In genomic region chr2:204340511-204340910, GRCh38 we compare ENCODE assay signal across 16 cellular contexts.
DNase-seq lines count a peak whose midpoint lies in the region; TF ChIP-seq lines count a peak whose summit lies in the region.
"Had no signal": no experiment of that assay in that cellular context is flagged by ENCODE, and none has a peak within 500 bp of the region (broad histone marks: within the 10 kb centered on the region; RNA-seq: fewer than 3 reads in every experiment).

No MANE protein-coding gene starts in this region.

- intact Hi-C loops in spleen (cut with DNase I; ENCODE audit: low total_unique reads), result no loop called here
- intact Hi-C loops in activated CD4-positive, alpha-beta T cell treated with anti-CD3 and anti-CD28 coated beads, Interleukin-2, amount 10 ng/mL, durations not matched to agents 24 days and 14 days (cut with micrococcal nuclease), result no loop called here

- peak overlapping the region; percentile 56 for H3K9ac ChIP-seq in adipocyte (ENCODE audit: low read length)

- peak; percentile 79 for DNase-seq in AG10803 (ENCODE audit: low read depth)
- peak; percentile 45 for DNase-seq in GM04503 (ENCODE audit: low read depth)
- peak; percentile 25 for DNase-seq in adipocyte (ENCODE audit: low read depth)
- no peak for DNase-seq in fibroblast of pulmonary artery (ENCODE audit: low read depth)
- DNase-seq in spleen, result no peak
- DNase-seq in activated CD4-positive, alpha-beta T cell treated with anti-CD3 and anti-CD28 coated beads, Interleukin-2, amount 10 ng/mL, durations not matched to agents 24 days and 14 days, result no peak
- DNase-seq in HuH-7.5 (ENCODE audit: low spot score), result no peak
- no peak for DNase-seq in GM10248 (ENCODE audit: extremely low spot score)
- DNase-seq: KG1, NCI-H1436 treated with DMSO at 0.1 percent for 48 hours, NCI-H2081, NCI-H524, Peyer's patch, SHP77 had no signal

- H3K36me3 ChIP-seq in adipocyte (ENCODE audit: control insufficient read depth, insufficient read depth, low read length, severe bottlenecking) (no peaks in the 10 kb centered on the region), spleen (no peaks in the 10 kb centered on the region)
- H3K36me3 ChIP-seq: Peyer's patch had no signal

- no peaks in the 10 kb centered on the region for H3K4me1 Mint-ChIP-seq in activated CD4-positive, alpha-beta T cell treated with anti-CD3 and anti-CD28 coated beads, Interleukin-2, amount 10 ng/mL, durations not matched to agents 24 days and 14 days

- no peak for TF ChIP-seq POLR2A in spleen (IDR thresholded peaks at IDR 0.05)

- H3K27me3 ChIP-seq in adipocyte (replicated peaks; ENCODE audit: control insufficient read depth, insufficient read depth, low read length), result no peaks in the 10 kb centered on the region
- peaks cover 0 to 12% (median 0%) of the 10 kb centered on the region in 7 donors for H3K27me3 ChIP-seq in spleen (replicated peaks in 1 of 7)
- H3K27me3 ChIP-seq: Peyer's patch had no signal

- no peak overlapping the region for H3K27ac ChIP-seq in spleen
- H3K27ac ChIP-seq: Peyer's patch had no signal

- CTCF ChIA-PET in GM10248 (lab: Yijun Ruan, JAX), result no interaction called here

- H3K27me3 Mint-ChIP-seq in activated CD4-positive, alpha-beta T cell treated with anti-CD3 and anti-CD28 coated beads, Interleukin-2, amount 10 ng/mL, durations not matched to agents 24 days and 14 days, result peaks cover 44% of the 10 kb centered on the region

- H3K9me3 ChIP-seq in adipocyte (ENCODE audit: control insufficient read depth, low read length) (no peaks in the 10 kb centered on the region), spleen (no peaks in the 10 kb centered on the region)
- H3K9me3 ChIP-seq: Peyer's patch had no signal

- H3K9me3 Mint-ChIP-seq in activated CD4-positive, alpha-beta T cell treated with anti-CD3 and anti-CD28 coated beads, Interleukin-2, amount 10 ng/mL, durations not matched to agents 24 days and 14 days, result no peaks in the 10 kb centered on the region
- H3K9me3 Mint-ChIP-seq: GM23338 had no signal

- 80 to 97% (median 85%) methylated on average over 5 to 6 of the region's 6 CpGs for WGBS in spleen, 5 donors

- H3K27ac Mint-ChIP-seq in activated CD4-positive, alpha-beta T cell treated with anti-CD3 and anti-CD28 coated beads, Interleukin-2, amount 10 ng/mL, durations not matched to agents 24 days and 14 days, result no peak overlapping the region
- H3K27ac Mint-ChIP-seq: GM23338 had no signal

- H3K4me3 ChIP-seq in AG10803 (ENCODE audit: low read length), result peak overlapping the region; percentile 29
- H3K4me3 ChIP-seq in adipocyte (ENCODE audit: low read length), result peak overlapping the region; percentile 65
- peak overlapping the region; percentile 6 for H3K4me3 ChIP-seq in fibroblast of pulmonary artery (replicated peaks; ENCODE audit: low read depth, low read length)
- H3K4me3 ChIP-seq in spleen, result no peak overlapping the region
- H3K4me3 ChIP-seq: GM12878, GM23338, Peyer's patch had no signal

- POLR2A ChIA-PET in GM10248 (lab: Yijun Ruan, JAX), result no interaction called here

- H3K4me1 ChIP-seq in adipocyte (ENCODE audit: control insufficient read depth, insufficient read depth, low read length) (no peaks in the 10 kb centered on the region), spleen (no peaks in the 10 kb centered on the region)
- H3K4me1 ChIP-seq: Peyer's patch had no signal

- H3K36me3 Mint-ChIP-seq in activated CD4-positive, alpha-beta T cell treated with anti-CD3 and anti-CD28 coated beads, Interleukin-2, amount 10 ng/mL, durations not matched to agents 24 days and 14 days (ENCODE audit: low read depth), result no peaks in the 10 kb centered on the region

- TF ChIP-seq CTCF in AG10803 (conservative IDR thresholded peaks at IDR 0.05; ENCODE audit: low read length) (no peak), fibroblast of pulmonary artery (IDR thresholded peaks at IDR 0.05; ENCODE audit: low read length, missing control alignments) (no peak), spleen (IDR thresholded peaks at IDR 0.05 in 8 of 11, conservative IDR thresholded peaks at IDR 0.05 in 3 of 11) (no peak), GM10248 (IDR thresholded peaks at IDR 0.05; ENCODE audit: control extremely low read depth, extremely low read depth, low read depth, missing control alignments) (no peak)

- H3K4me3 Mint-ChIP-seq in activated CD4-positive, alpha-beta T cell treated with anti-CD3 and anti-CD28 coated beads, Interleukin-2, amount 10 ng/mL, durations not matched to agents 24 days and 14 days, result no peak overlapping the region
- H3K4me3 Mint-ChIP-seq: GM23338 had no signal

Comparison
In these comparisons a context has a peak if more than half of its experiments do, and no peak if none do; other contexts are left out.
1. DNase-seq: peak in AG10803 (single experiment), GM04503 (single experiment) and adipocyte (single experiment); none in fibroblast of pulmonary artery (single experiment), spleen (single experiment), activated CD4-positive, alpha-beta T cell treated with anti-CD3 and anti-CD28 coated beads, Interleukin-2, amount 10 ng/mL, durations not matched to agents 24 days and 14 days (single experiment), HuH-7.5 (single experiment) and GM10248 (single experiment).
2. H3K4me3 ChIP-seq: peak in AG10803 (single experiment), adipocyte (single experiment) and fibroblast of pulmonary artery (single experiment); none in spleen (0 of 8).